In genomic region chr14:22070119-22070982, GRCh38 we compare ENCODE assay signal across 8 cellular contexts.
DNase-seq lines count a peak whose midpoint lies in the region; ATAC-seq lines count a peak whose summit lies in the region.

No MANE protein-coding gene starts in this region.

- 13 to 14% methylated on average over 12 of the region's 12 CpGs for WGBS in ectodermal cell, 2 experiments

- peak overlapping the region; percentile 28 for H3K4me3 ChIP-seq in ectodermal cell (ENCODE audit: insufficient read depth, low read depth, low read length)

- no peaks in the 10 kb centered on the region for H3K36me3 ChIP-seq in ectodermal cell (ENCODE audit: control insufficient read depth, insufficient read depth, low read length)

- ATAC-seq in GM18909 (IDR thresholded peaks at IDR 0.05; ENCODE audit: poor library complexity, unreplicated experiment) = peak; percentile 36
- ATAC-seq in HG02981 (IDR thresholded peaks at IDR 0.05; ENCODE audit: unreplicated experiment) = peak; percentile 47
- ATAC-seq in GM18858 (IDR thresholded peaks at IDR 0.05; ENCODE audit: unreplicated experiment) = no peak

- no peak overlapping the region for H3K27ac ChIP-seq in ectodermal cell (ENCODE audit: insufficient read depth, low read depth, low read length, poor library complexity, severe bottlenecking)

- DNase-seq in T-helper 22 cell (ENCODE audit: low read depth) (peak; percentile 23), posterior vena cava (ENCODE audit: low spot score) (peak; percentile 78), HCEC 1CT (no peak), NCI-H446 (lab: John Stamatoyannopoulos, UW) (no peak)

- intact Hi-C loops in posterior vena cava (cut with DNase I) = no loop called here

- H3K4me1 ChIP-seq in ectodermal cell (ENCODE audit: control insufficient read depth, insufficient read depth, low read length) = no peaks in the 10 kb centered on the region

- no peaks in the 10 kb centered on the region for H3K27me3 ChIP-seq in ectodermal cell (ENCODE audit: control insufficient read depth, insufficient read depth, low read length, poor library complexity, severe bottlenecking)

- H3K9me3 ChIP-seq in ectodermal cell (ENCODE audit: control insufficient read depth, low read length) = no peaks in the 10 kb centered on the region

Comparison
In these comparisons a context has a peak if more than half of its experiments do, and no peak if none do; other contexts are left out.
1. DNase-seq: peak in T-helper 22 cell (single experiment) and posterior vena cava (single experiment); none in HCEC 1CT (single experiment) and NCI-H446 (0 of 2).